In genomic region chr6:46370622-46371021, GRCh38 we compare ENCODE assay signal across 29 cellular contexts.
DNase-seq lines count a peak whose midpoint lies in the region; ATAC-seq, FAIRE-seq and TF ChIP-seq lines count a peak whose summit lies in the region.
"Had no signal": no experiment of that assay in that cellular context is flagged by ENCODE, and none has a peak within 500 bp of the region (broad histone marks: within the 10 kb centered on the region; RNA-seq: fewer than 3 reads in every experiment).

No MANE protein-coding gene starts in this region.

- no peak overlapping the region for H3K4me2 ChIP-seq in HepG2 (ENCODE audit: low read depth, low read length)

- POLR2A ChIA-PET in HepG2 (lab: Yijun Ruan, JAX): no interaction called here
- POLR2A ChIA-PET in activated CD4-positive, alpha-beta T cell treated with anti-CD3 and anti-CD28 coated beads for 36 hours (lab: Charles Lee): no interaction called here

- FAIRE-seq in HepG2 (lab: Jason Lieb, UNC): peak; percentile 66
- FAIRE-seq: A204.1, bronchial epithelial cell, endometrium, GM12892, kidney, small intestine had no signal

- H3K27me3 ChIP-seq in HepG2 (ENCODE audit: control insufficient read depth in 1 of 2, insufficient read depth in 2 of 2, low read length in 2 of 2) (no peaks in the 10 kb centered on the region), right lobe of liver (no peaks in the 10 kb centered on the region), ascending aorta (no peaks in the 10 kb centered on the region)
- H3K27me3 ChIP-seq: adrenal gland, SJCRH30 had no signal

- 0% methylated on average over 1 of the region's 1 CpG for WGBS in HepG2 (ENCODE audit: low lambda C conversion rate)
- 78% methylated on average over 1 of the region's 1 CpG for WGBS in right lobe of liver (ENCODE audit: insufficient coverage, low coverage, low lambda C conversion rate, missing lambda C conversion rate)

- no TSS peak for BruUV-seq in HepG2 (replicated peaks; lab: Mats Ljungman, UMichigan)

- peaks cover 4% of the 10 kb centered on the region for H3K27me3 Mint-ChIP-seq in activated T-cell treated with anti-CD3 and anti-CD28 coated beads, Interleukin-2, amount 50 U/mL, for 24 hours
- peaks cover 12% of the 10 kb centered on the region for H3K27me3 Mint-ChIP-seq in activated CD4-positive, alpha-beta T cell treated with anti-CD3 and anti-CD28 coated beads, Interleukin-2, amount 10 ng/mL, durations not matched to agents 24 days and 14 days
- peaks cover 3% of the 10 kb centered on the region for H3K27me3 Mint-ChIP-seq in activated CD4-positive, alpha-beta T cell treated with anti-CD3 and anti-CD28 coated beads for 36 hours

- no peaks in the 10 kb centered on the region for H3K9me3 Mint-ChIP-seq in activated T-cell treated with anti-CD3 and anti-CD28 coated beads, Interleukin-2, amount 50 U/mL, for 24 hours
- H3K9me3 Mint-ChIP-seq in activated CD4-positive, alpha-beta T cell treated with anti-CD3 and anti-CD28 coated beads, Interleukin-2, amount 10 ng/mL, durations not matched to agents 24 days and 14 days: no peaks in the 10 kb centered on the region
- H3K9me3 Mint-ChIP-seq in activated CD4-positive, alpha-beta T cell treated with anti-CD3 and anti-CD28 coated beads for 36 hours (ENCODE audit: low read depth): no peaks in the 10 kb centered on the region
- H3K9me3 Mint-ChIP-seq: activated T-cell treated with anti-CD3 and anti-CD28 coated beads, Interleukin-2, amount 50 U/mL, for 4 hours; T-cell had no signal

- H2AFZ ChIP-seq in HepG2 (ENCODE audit: low read length): no peak overlapping the region

- H3K27ac ChIP-seq in HepG2 (ENCODE audit: extremely low read length, insufficient read depth, low read length) (no peak overlapping the region), right lobe of liver (no peak overlapping the region), ascending aorta (peak overlapping the region in 1 of 2 donors; percentile 7)
- H3K27ac ChIP-seq: adrenal gland, SJCRH30 had no signal

- TF ChIP-seq RAD21 in HepG2 (CRISPR knock-in tag; IDR thresholded peaks at IDR 0.05): no peak

- TF ChIP-seq CTCF in HepG2 (CRISPR knock-in tag; IDR thresholded peaks at IDR 0.05) (no peak), right lobe of liver (IDR thresholded peaks at IDR 0.05) (no peak), foreskin fibroblast (IDR thresholded peaks at IDR 0.05; ENCODE audit: low read depth, low read length) (no peak), ascending aorta (IDR thresholded peaks at IDR 0.05) (no peak)

- H3K79me2 ChIP-seq in HepG2 (ENCODE audit: insufficient read depth, low read length): no peaks in the 10 kb centered on the region

- H3K9ac ChIP-seq in HepG2 (ENCODE audit: insufficient read depth, low read depth, low read length): no peak overlapping the region

- H3K27ac Mint-ChIP-seq in activated T-cell treated with anti-CD3 and anti-CD28 coated beads, Interleukin-2, amount 50 U/mL, for 24 hours: no peak overlapping the region
- H3K27ac Mint-ChIP-seq in activated CD4-positive, alpha-beta T cell treated with anti-CD3 and anti-CD28 coated beads, Interleukin-2, amount 10 ng/mL, durations not matched to agents 24 days and 14 days: no peak overlapping the region
- no peak overlapping the region for H3K27ac Mint-ChIP-seq in activated CD4-positive, alpha-beta T cell treated with anti-CD3 and anti-CD28 coated beads for 36 hours
- H3K27ac Mint-ChIP-seq: CD4-positive, alpha-beta memory T cell; T-cell had no signal

- in situ Hi-C loops in HepG2 (cut with HindIII; ENCODE audit: extremely low pct_ligation_motif_present, low pct_unique_long_range_greater_than_20kb): no loop called here

- H3K36me3 Mint-ChIP-seq in activated T-cell treated with anti-CD3 and anti-CD28 coated beads, Interleukin-2, amount 50 U/mL, for 24 hours (ENCODE audit: low read depth): no peaks in the 10 kb centered on the region
- H3K36me3 Mint-ChIP-seq in activated CD4-positive, alpha-beta T cell treated with anti-CD3 and anti-CD28 coated beads, Interleukin-2, amount 10 ng/mL, durations not matched to agents 24 days and 14 days (ENCODE audit: low read depth): no peaks in the 10 kb centered on the region
- no peaks in the 10 kb centered on the region for H3K36me3 Mint-ChIP-seq in activated CD4-positive, alpha-beta T cell treated with anti-CD3 and anti-CD28 coated beads for 36 hours (ENCODE audit: low read depth)
- H3K36me3 Mint-ChIP-seq: CD4-positive, alpha-beta memory T cell; T-cell had no signal

- ATAC-seq in HepG2 (peak; percentile 89), right lobe of liver (no peak)
- ATAC-seq in activated CD4-positive, alpha-beta T cell treated with anti-CD3 and anti-CD28 coated beads for 36 hours: no peak
- ATAC-seq: activated T-cell treated with anti-CD3 and anti-CD28 coated beads, Interleukin-2, amount 50 U/mL, for 4 hours; Panc1; T-cell had no signal

- TF ChIP-seq EP300 in HepG2 (IDR thresholded peaks at IDR 0.05; ENCODE audit: low read depth in 2 of 2, low read length in 2 of 2) (no peak), HepG2 (CRISPR knock-in tag; IDR thresholded peaks at IDR 0.05; ENCODE audit: borderline replicate concordance) (no peak)

- no peaks in the 10 kb centered on the region for H3K36me3 ChIP-seq in HepG2 (replicated peaks in 1 of 2; ENCODE audit: control insufficient read depth in 1 of 2, insufficient read depth in 2 of 2, low read length in 2 of 2)
- H3K36me3 ChIP-seq in right lobe of liver: no peaks in the 10 kb centered on the region
- H3K36me3 ChIP-seq in ascending aorta: no peaks in the 10 kb centered on the region
- H3K36me3 ChIP-seq: adrenal gland, SJCRH30 had no signal

- TF ChIP-seq POLR2A in HepG2 (IDR thresholded peaks at IDR 0.05; ENCODE audit: insufficient read depth in 1 of 2, low read depth in 2 of 2, low read length in 2 of 2): no peak
- no peak for TF ChIP-seq POLR2A in right lobe of liver (IDR thresholded peaks at IDR 0.05)

- intact Hi-C loops in HepG2 (cut with micrococcal nuclease; ENCODE audit: unreplicated experiment) (no loop called here), right lobe of liver (cut with DNase I) (no loop called here), ascending aorta (cut with DNase I) (no loop called here)
- intact Hi-C loops in activated CD4-positive, alpha-beta T cell treated with anti-CD3 and anti-CD28 coated beads, Interleukin-2, amount 10 ng/mL, durations not matched to agents 24 days and 14 days (cut with micrococcal nuclease): no loop called here
- intact Hi-C loops in activated CD4-positive, alpha-beta T cell treated with anti-CD3 and anti-CD28 coated beads for 36 hours (cut with DNase I, micrococcal nuclease): no loop called here

- CTCF ChIA-PET in HepG2 (lab: Yijun Ruan, JAX; ENCODE audit: low intra/inter-chr PET ratio, low total read pairs): no interaction called here
- CTCF ChIA-PET in activated CD4-positive, alpha-beta T cell treated with anti-CD3 and anti-CD28 coated beads for 36 hours (lab: Charles Lee): interaction anchor here (0.6 kb wide), 1 partner anchor 522 kb away, joined by 4 read pairs; no protein-coding TSS in a partner anchor

- no peaks in the 10 kb centered on the region for H4K20me1 ChIP-seq in HepG2 (ENCODE audit: insufficient read depth, low read length)

- H3K4me1 Mint-ChIP-seq in activated T-cell treated with anti-CD3 and anti-CD28 coated beads, Interleukin-2, amount 50 U/mL, for 24 hours (ENCODE audit: low read depth): no peaks in the 10 kb centered on the region
- H3K4me1 Mint-ChIP-seq in activated CD4-positive, alpha-beta T cell treated with anti-CD3 and anti-CD28 coated beads, Interleukin-2, amount 10 ng/mL, durations not matched to agents 24 days and 14 days: no peaks in the 10 kb centered on the region
- no peaks in the 10 kb centered on the region for H3K4me1 Mint-ChIP-seq in activated CD4-positive, alpha-beta T cell treated with anti-CD3 and anti-CD28 coated beads for 36 hours
- H3K4me1 Mint-ChIP-seq: CD4-positive, alpha-beta memory T cell had no signal

- H3K4me1 ChIP-seq in HepG2 (ENCODE audit: insufficient read depth, low read length) (no peaks in the 10 kb centered on the region), right lobe of liver (no peaks in the 10 kb centered on the region), ascending aorta (peaks cover 4 to 29% of the 10 kb centered on the region in 2 donors)
- H3K4me1 ChIP-seq: adrenal gland, SJCRH30 had no signal

- H3K9me3 ChIP-seq in HepG2 (ENCODE audit: low read length): no peaks in the 10 kb centered on the region
- no peaks in the 10 kb centered on the region for H3K9me3 ChIP-seq in right lobe of liver
- H3K9me3 ChIP-seq in ascending aorta: no peaks in the 10 kb centered on the region
- H3K9me3 ChIP-seq: adrenal gland, SJCRH30 had no signal

- DNase-seq in HepG2 (ENCODE audit: low spot score): peak; percentile 43
- no peak for DNase-seq in right lobe of liver
- DNase-seq in SW480 (ENCODE audit: low spot score): peak; percentile 3
- peak; percentile 3 to 20 for DNase-seq in foreskin fibroblast
- DNase-seq in activated T-cell treated with anti-CD3 and anti-CD28 coated beads, Interleukin-2, amount 50 U/mL, for 24 hours: no peak
- no peak for DNase-seq in ascending aorta (ENCODE audit: low spot score in 2 of 2)
- DNase-seq in activated CD4-positive, alpha-beta T cell treated with anti-CD3 and anti-CD28 coated beads, Interleukin-2, amount 10 ng/mL, durations not matched to agents 24 days and 14 days: no peak
- no peak for DNase-seq in activated CD4-positive, alpha-beta T cell treated with anti-CD3 and anti-CD28 coated beads for 36 hours
- DNase-seq: activated CD4-positive, alpha-beta T cell treated with anti-CD3 and anti-CD28 coated beads for 4 hours; activated T-cell treated with anti-CD3 and anti-CD28 coated beads, Interleukin-2, amount 50 U/mL, for 4 hours; adrenal gland; AML-193; CD4-positive, alpha-beta memory T cell; cortex of kidney; DMS53; kidney; NCI-H1436 treated with DMSO at 0.1 percent for 48 hours; NCI-H2107; NCI-H446; occipital lobe; SJCRH30; small intestine; stimulated activated CD4-positive, alpha-beta T cell treated with anti-CD3 and anti-CD28 coated beads, Interleukin-2, amount 100 ng/mL, for 24 hours; T-cell had no signal

- no peak overlapping the region for H3K4me3 ChIP-seq in HepG2 (replicated peaks in 1 of 3; ENCODE audit: insufficient read depth in 1 of 3, low read depth in 2 of 3, low read length in 3 of 3)
- no peak overlapping the region for H3K4me3 ChIP-seq in right lobe of liver
- no peak overlapping the region for H3K4me3 ChIP-seq in foreskin fibroblast (ENCODE audit: low read depth in 1 of 2, low read length in 2 of 2)
- no peak overlapping the region for H3K4me3 ChIP-seq in ascending aorta
- H3K4me3 ChIP-seq: adrenal gland, SJCRH30 had no signal

- H3K4me3 Mint-ChIP-seq in activated T-cell treated with anti-CD3 and anti-CD28 coated beads, Interleukin-2, amount 50 U/mL, for 24 hours: no peak overlapping the region
- H3K4me3 Mint-ChIP-seq in activated CD4-positive, alpha-beta T cell treated with anti-CD3 and anti-CD28 coated beads, Interleukin-2, amount 10 ng/mL, durations not matched to agents 24 days and 14 days: no peak overlapping the region
- no peak overlapping the region for H3K4me3 Mint-ChIP-seq in activated CD4-positive, alpha-beta T cell treated with anti-CD3 and anti-CD28 coated beads for 36 hours
- H3K4me3 Mint-ChIP-seq: activated T-cell treated with anti-CD3 and anti-CD28 coated beads, Interleukin-2, amount 50 U/mL, for 4 hours; CD4-positive, alpha-beta memory T cell; T-cell had no signal

TF ChIP-seq in HepG2, 621 proteins besides CTCF, POLR2A, EP300 and RAD21 (continues in another document):
- no peak for TF ChIP-seq SNAI1 (CRISPR knock-in tag; IDR thresholded peaks at IDR 0.05; ENCODE audit: borderline replicate concordance)
- TF ChIP-seq ZNF432 (CRISPR knock-in tag; IDR thresholded peaks at IDR 0.05; ENCODE audit: borderline replicate concordance): no peak

Comparison
In these comparisons a context has a peak if more than half of its experiments do, and no peak if none do; other contexts are left out.
1. DNase-seq: peak in HepG2 (single experiment), SW480 (single experiment) and foreskin fibroblast (2 of 2); none in right lobe of liver (0 of 3), activated T-cell treated with anti-CD3 and anti-CD28 coated beads, Interleukin-2, amount 50 U/mL, for 24 hours (single experiment), ascending aorta (0 of 2), activated CD4-positive, alpha-beta T cell treated with anti-CD3 and anti-CD28 coated beads, Interleukin-2, amount 10 ng/mL, durations not matched to agents 24 days and 14 days (single experiment) and activated CD4-positive, alpha-beta T cell treated with anti-CD3 and anti-CD28 coated beads for 36 hours (single experiment).